In the genomic region with DNA sequence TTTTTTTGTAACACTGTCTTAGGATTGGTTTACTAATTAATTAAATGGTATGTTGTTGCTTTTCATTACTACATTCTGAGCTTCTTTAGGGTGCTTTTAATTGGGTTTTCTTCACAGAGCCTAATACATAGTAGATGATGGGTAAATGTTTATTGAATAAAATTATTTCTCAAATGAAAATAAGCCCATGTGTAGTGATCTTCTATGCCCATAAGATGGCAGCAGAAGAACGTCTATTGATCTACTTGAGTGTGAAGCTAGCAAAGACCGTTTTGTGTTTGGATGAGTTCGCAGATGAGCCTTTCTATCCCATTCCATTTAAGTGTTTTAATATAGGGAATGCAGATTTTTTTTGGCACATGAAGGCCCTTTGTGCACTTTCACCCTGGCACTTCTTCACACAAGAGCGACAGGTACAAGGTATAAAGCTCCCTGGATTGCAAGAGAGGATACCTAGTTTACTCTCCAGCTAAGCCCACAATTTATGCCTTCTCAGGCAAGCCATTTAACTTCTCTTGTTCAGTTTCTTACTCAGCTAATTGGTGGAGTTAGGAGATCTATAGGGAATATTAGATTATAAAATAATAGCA, we compare ENCODE assay signal across 8 cellular contexts.
DNase-seq lines count a peak whose midpoint lies in the region; TF ChIP-seq lines count a peak whose summit lies in the region.
"Not testable (repeated sequence)": the region's sequence is repeated elsewhere in the genome, so short reads cannot be mapped to it uniquely, and the experiment has no call there.

No MANE protein-coding gene starts in this region.

- not testable (repeated sequence) for H3K79me2 ChIP-seq in OCI-LY1 (ENCODE audit: insufficient read depth, low read length); fibroblast of lung (ENCODE audit: control insufficient read depth, insufficient read depth, low read length)

- not testable (repeated sequence) for H3K4me3 ChIP-seq in OCI-LY1 (ENCODE audit: low read depth, low read length, poor library complexity, severe bottlenecking); adrenal gland; fibroblast of lung (replicated peaks in 1 of 4; ENCODE audit: control extremely low read depth in 1 of 4, insufficient read depth in 1 of 4, low read depth in 3 of 4, low read length in 4 of 4); liver (ENCODE audit: low read depth in 1 of 3, low read length in 3 of 3)

- TF ChIP-seq RAD21 in liver (IDR thresholded peaks at IDR 0.05) = peak; percentile 83 to 85

- not testable (repeated sequence) for H3F3A ChIP-seq in OCI-LY1 (ENCODE audit: insufficient read depth, low read length)

- WGBS in adrenal gland, 4 donors = 25 to 37% (median 29%) methylated on average over 4 of the region's 4 CpGs
- 20% methylated on average over 4 of the region's 4 CpGs for WGBS in liver

- not testable (repeated sequence) for H3K27me3 ChIP-seq in OCI-LY1 (ENCODE audit: insufficient read depth, low read length); adrenal gland; fibroblast of lung (ENCODE audit: control insufficient read depth, insufficient read depth, low read length); liver (ENCODE audit: control insufficient read depth in 4 of 4, insufficient read depth in 4 of 4, low read length in 3 of 4)

- not testable (repeated sequence) for H3K9ac ChIP-seq in OCI-LY1 (ENCODE audit: low read length); fibroblast of lung (ENCODE audit: insufficient read depth, low read length); liver (ENCODE audit: low read depth in 1 of 2, low read length in 2 of 2)

- TF ChIP-seq POLR2A in adrenal gland (IDR thresholded peaks at IDR 0.05) = not testable (repeated sequence)

- not testable (repeated sequence) for H3K4me2 ChIP-seq in OCI-LY1 (ENCODE audit: low read length); fibroblast of lung (ENCODE audit: extremely low read depth, insufficient read depth, low read length)

- H4K20me1 ChIP-seq in OCI-LY1 (ENCODE audit: insufficient read depth, low read length); fibroblast of lung (ENCODE audit: control insufficient read depth, extremely low read depth, insufficient read depth, low read length): not testable (repeated sequence)

- peak; percentile 15; the same call in 1 of the 2 replicates for TF ChIP-seq CTCF in GM12874 (IDR thresholded peaks at IDR 0.05; ENCODE audit: insufficient read depth, low read depth, low read length)
- peak; percentile 52 for TF ChIP-seq CTCF in OCI-LY1 (IDR thresholded peaks at IDR 0.05; ENCODE audit: low read length)
- TF ChIP-seq CTCF in adrenal gland (IDR thresholded peaks at IDR 0.05) = peak in 5 of 6 experiments; percentile 44 to 81 (median 66)
- TF ChIP-seq CTCF in fibroblast of lung (conservative IDR thresholded peaks at IDR 0.05 in 1 of 2, IDR thresholded peaks at IDR 0.05 in 1 of 2; ENCODE audit: low read depth in 1 of 2, low read length in 2 of 2) = peak; percentile 27 to 48
- peak; percentile 52 for TF ChIP-seq CTCF in liver (IDR thresholded peaks at IDR 0.05; ENCODE audit: low read depth, low read length, missing input control)

- not testable (repeated sequence) for H3K9me3 ChIP-seq in OCI-LY1 (ENCODE audit: low read length); adrenal gland (replicated peaks in 1 of 3); fibroblast of lung (ENCODE audit: control insufficient read depth, insufficient read depth, low read depth, low read length); liver (ENCODE audit: control insufficient read depth in 4 of 4, low read length in 3 of 4)

- H3K4me1 ChIP-seq in OCI-LY1 (ENCODE audit: insufficient read depth, low read length, severe bottlenecking); fibroblast of lung (ENCODE audit: control insufficient read depth, extremely low read depth, insufficient read depth, low read length): not testable (repeated sequence)
- H3K4me1 ChIP-seq in adrenal gland (replicated peaks in 1 of 2) = peaks cover 6 to 28% of the 10 kb centered on the region in 2 donors
- H3K4me1 ChIP-seq in liver (ENCODE audit: control insufficient read depth in 4 of 4, insufficient read depth in 4 of 4, low read length in 3 of 4) = peaks cover 0 to 17% (median 16%) of the 10 kb centered on the region in 4 donors

- H2AFZ ChIP-seq in OCI-LY1 (ENCODE audit: low read length); fibroblast of lung (ENCODE audit: low read length): not testable (repeated sequence)

- H3K36me3 ChIP-seq in OCI-LY1 (ENCODE audit: insufficient read depth, low read length); adrenal gland (replicated peaks in 1 of 2); fibroblast of lung (ENCODE audit: control insufficient read depth, insufficient read depth, low read length); liver (ENCODE audit: control insufficient read depth in 4 of 4, insufficient read depth in 3 of 4, low read depth in 1 of 4, low read length in 3 of 4): not testable (repeated sequence)

- intact Hi-C loops in adrenal gland (cut with DNase I) = not testable (repeated sequence)

- H3K9me2 ChIP-seq in OCI-LY1 (ENCODE audit: low read depth, low read length) = not testable (repeated sequence)

- DNase-seq in Ammon's horn (ENCODE audit: low spot score) (peak; percentile 60), MV-4-11 (lab: John Stamatoyannopoulos, UW) (peak; percentile 12), adrenal gland (peak in 1 of 7 donors; percentile 21), fibroblast of lung (ENCODE audit: low read depth in 2 of 2) (peak; percentile 27 to 69), retina (peak; percentile 19)

- H3K27ac ChIP-seq in OCI-LY1 (ENCODE audit: low read depth, low read length, poor library complexity, severe bottlenecking); adrenal gland; fibroblast of lung (ENCODE audit: insufficient read depth, low read length); liver (ENCODE audit: low read depth in 1 of 2, low read length in 2 of 2): not testable (repeated sequence)

Comparison
In these comparisons a context has a peak if more than half of its experiments do, and no peak if none do; other contexts are left out.
1. CTCF ChIP-seq: peak in every context shown above with its lines; median percentile 66 in adrenal gland; 52 in OCI-LY1; 52 in liver; 38 in fibroblast of lung; 15 in GM12874.